1 cellular context compared by ENCODE assay signal in the genomic region with DNA sequence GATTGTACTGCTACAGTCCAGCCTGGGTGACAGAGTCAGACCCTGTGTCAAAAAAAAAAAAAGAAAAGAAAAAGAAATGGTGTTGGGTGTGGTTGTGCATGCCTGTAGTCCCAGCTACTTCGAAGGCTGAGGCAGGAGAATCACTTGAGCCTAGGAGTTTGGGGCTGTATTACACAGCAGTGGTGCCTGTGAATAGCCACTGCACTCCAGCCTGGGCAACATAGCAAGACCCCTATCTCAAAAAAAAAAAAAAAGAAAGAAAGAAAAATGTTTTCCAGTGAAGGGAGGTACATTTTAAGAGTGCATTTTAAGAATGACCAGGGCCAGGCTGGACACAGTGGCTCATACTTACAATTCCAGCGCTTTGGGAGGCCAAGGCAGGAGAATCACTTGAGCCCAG.
A peak's percentile ranks its signal among the peaks of the same experiment; 100 is the strongest.
TF ChIP-seq lines count a peak whose summit lies in the region.

No MANE protein-coding gene starts in this region.

TF ChIP-seq in HepG2, 621 proteins besides CTCF, POLR2A, EP300 and RAD21:
- 0 out of 2 replicates have a peak, but pooled peaks have one; percentile 23 for TF ChIP-seq ZNF777 (CRISPR knock-in tag; IDR thresholded peaks at IDR 0.05)
- peak; percentile 84 for TF ChIP-seq ZNF121 (CRISPR knock-in tag; IDR thresholded peaks at IDR 0.05)
- no peak for TF ChIP-seq TEAD2 (CRISPR knock-in tag; IDR thresholded peaks at IDR 0.05)
- no peak for TF ChIP-seq XBP1 (CRISPR knock-in tag; IDR thresholded peaks at IDR 0.05)
